Comparison of ENCODE assay signal across 20 cellular contexts in genomic region chr5:102843997-102844396, GRCh38.
"Had no signal": no experiment of that assay in that cellular context is flagged by ENCODE, and none has a peak within 500 bp of the region (broad histone marks: within the 10 kb centered on the region; RNA-seq: fewer than 3 reads in every experiment).

No MANE protein-coding gene starts in this region.

- DNase-seq: Karpas-422, KG1, MG63, NCI-H1092, NCI-H1105 treated with DMSO at 0.1 percent for 48 hours, NCI-H1417 treated with DMSO at 0.1 percent for 48 hours, NCI-H146, NCI-H1694 treated with DMSO at 0.1 percent for 48 hours, NCI-H1930, NCI-H2081, NCI-H2171, NCI-H226, NCI-H446, NCI-H510A, NCI-H524 treated with DMSO at 0.1 percent for 48 hours, NCI-H69, NCI-H774, RPMI8226, SHP77 had no signal

- H3K4me3 ChIP-seq: MG63 had no signal

- H3K9me3 ChIP-seq: MG63 had no signal

- H3K36me3 ChIP-seq: MG63 had no signal

- H3K27me3 ChIP-seq: MG63 had no signal

- ATAC-seq: SK-N-SH treated with all-trans-retinoic acid at 6 μM for 48 hours had no signal
